ENCODE assay signal across 8 cellular contexts in the genomic region with DNA sequence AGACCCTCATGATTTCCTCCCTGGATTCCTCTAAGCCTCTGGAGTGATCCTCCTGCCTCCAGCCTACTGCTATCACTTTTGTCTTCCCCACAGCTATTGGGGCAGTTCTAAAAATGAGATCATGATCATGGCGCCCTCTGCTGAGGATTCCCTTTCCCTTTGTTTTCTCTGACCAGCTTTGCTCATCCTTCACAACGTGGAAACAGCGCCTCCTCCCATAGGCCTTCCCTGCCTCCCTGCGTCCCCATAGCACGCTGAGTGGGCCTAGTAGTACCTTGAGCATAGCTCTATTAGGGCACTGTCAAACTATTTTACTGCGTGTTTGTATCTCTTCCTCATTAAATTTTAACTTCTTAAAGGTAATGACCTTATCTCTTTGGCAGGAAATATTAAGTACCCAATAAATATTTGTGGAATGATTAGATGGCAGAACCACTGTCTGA.
DNase-seq lines count a peak whose midpoint lies in the region; ATAC-seq, FAIRE-seq and TF ChIP-seq lines count a peak whose summit lies in the region.

No MANE protein-coding gene starts in this region.

- H4K20me1 ChIP-seq in endothelial cell of umbilical vein (replicated peaks; ENCODE audit: control insufficient read depth, extremely low read depth, insufficient read depth, low read length): no peaks in the 10 kb centered on the region

- H3K9me3 ChIP-seq in ES-I3 (ENCODE audit: control insufficient read depth, insufficient read depth, low read length) (no peaks in the 10 kb centered on the region), endothelial cell of umbilical vein (replicated peaks; ENCODE audit: control insufficient read depth, insufficient read depth, low read length) (no peaks in the 10 kb centered on the region)

- peak; percentile 36 to 63 for TF ChIP-seq CTCF in endothelial cell of umbilical vein (IDR thresholded peaks at IDR 0.05; ENCODE audit: extremely low read depth in 1 of 2, insufficient read depth in 1 of 2, low read depth in 1 of 2, low read length in 2 of 2)

- no peak overlapping the region for H3K27ac ChIP-seq in endothelial cell of umbilical vein (ENCODE audit: insufficient read depth, low read depth, low read length)

- dilution Hi-C loops in endothelial cell of umbilical vein (cut with MboI; ENCODE audit: extremely low pct_ligation_motif_present, low sequenced_read_pairs): no loop called here

- H3K9ac ChIP-seq in ES-I3 (ENCODE audit: low read depth, low read length): 0 out of 2 replicates have a peak overlapping the region, but pooled peaks have one; percentile 14
- H3K9ac ChIP-seq in endothelial cell of umbilical vein (replicated peaks; ENCODE audit: extremely low read depth, insufficient read depth, low read length): no peak overlapping the region

- BruUV-seq in endothelial cell of umbilical vein (replicated peaks; lab: Mats Ljungman, UMichigan): no TSS peak

- in situ Hi-C loops in SK-MEL-5 (cut with HindIII; ENCODE audit: low pct_unique_long_range_greater_than_20kb, low sequenced_read_pairs): no loop called here

- no peaks in the 10 kb centered on the region for H3K9me1 ChIP-seq in endothelial cell of umbilical vein (replicated peaks; ENCODE audit: control insufficient read depth, extremely low read depth, insufficient read depth, low read length)

- no peak overlapping the region for H3K4me2 ChIP-seq in endothelial cell of umbilical vein (ENCODE audit: insufficient read depth, low read length)

- FAIRE-seq in H54 (lab: Jason Lieb, UNC) (peak; percentile 97), endothelial cell of umbilical vein (lab: Jason Lieb, UNC) (peak; percentile 92)

- no peaks in the 10 kb centered on the region for H3K36me3 ChIP-seq in ES-I3 (ENCODE audit: insufficient read depth, low read length)
- no peaks in the 10 kb centered on the region for H3K36me3 ChIP-seq in endothelial cell of umbilical vein (ENCODE audit: control insufficient read depth in 2 of 2, extremely low read depth in 1 of 2, insufficient read depth in 2 of 2, low read length in 2 of 2)

- peak overlapping the region; percentile 48 for H2AFZ ChIP-seq in endothelial cell of umbilical vein (ENCODE audit: low read depth, low read length)

- intact Hi-C loops in endothelial cell of umbilical vein (cut with micrococcal nuclease): loop anchor here (1.0 to 10.0 kb wide), 4 partner anchors 317 to 688 kb away; a partner anchor contains a TSS

- peaks cover 1 to 6% of the 10 kb centered on the region in 2 experiments for H3K27me3 ChIP-seq in endothelial cell of umbilical vein (ENCODE audit: control insufficient read depth in 2 of 2, insufficient read depth in 2 of 2, low read length in 2 of 2)

- CTCF ChIA-PET in endothelial cell of umbilical vein (lab: Charles Lee): interaction anchor here (0.6 to 10.0 kb wide), 32 partner anchors 8 to 727 kb away, joined by 3 to 231 read pairs (median 4); no protein-coding TSS in a partner anchor

- DNase-seq in H54 (ENCODE audit: insufficient read length, low spot score) (no peak), NAMALWA (ENCODE audit: low spot score) (peak; percentile 57), SK-MEL-5 (ENCODE audit: low read depth, low spot score) (peak; percentile 98), endothelial cell of umbilical vein (ENCODE audit: low read depth, low spot score) (peak; percentile 74), mucosa of gallbladder (ENCODE audit: low spot score) (peak; percentile 64)

- no peak overlapping the region for H3K4me3 ChIP-seq in endothelial cell of umbilical vein (replicated peaks in 1 of 3; ENCODE audit: insufficient read depth in 1 of 3, low read depth in 1 of 3, low read length in 3 of 3)

- H3K4me1 ChIP-seq in ES-I3 (ENCODE audit: insufficient read depth, low read length): peaks cover 17% of the 10 kb centered on the region
- no peaks in the 10 kb centered on the region for H3K4me1 ChIP-seq in endothelial cell of umbilical vein (ENCODE audit: control insufficient read depth, extremely low read depth, insufficient read depth, low read length)

- POLR2A ChIA-PET in endothelial cell of umbilical vein (lab: Charles Lee): no interaction called here

- ATAC-seq in HG02623 (IDR thresholded peaks at IDR 0.05; ENCODE audit: unreplicated experiment): no peak
- no peak for ATAC-seq in HG02938 (IDR thresholded peaks at IDR 0.05; ENCODE audit: unreplicated experiment)

- no peaks in the 10 kb centered on the region for H3K79me2 ChIP-seq in endothelial cell of umbilical vein (ENCODE audit: control insufficient read depth, insufficient read depth, low read length)

- TF ChIP-seq POLR2A in H54 (IDR thresholded peaks at IDR 0.05; ENCODE audit: low read depth, low read length) (no peak), endothelial cell of umbilical vein (IDR thresholded peaks at IDR 0.05; ENCODE audit: low read depth, low read length) (no peak)

TF ChIP-seq in endothelial cell of umbilical vein, 7 proteins besides CTCF, POLR2A, EP300 and RAD21:
- TF ChIP-seq JUN (IDR thresholded peaks at IDR 0.05; ENCODE audit: borderline replicate concordance, insufficient read depth, insufficient read length, low read depth): no peak
- TF ChIP-seq EZH2 (IDR thresholded peaks at IDR 0.05; ENCODE audit: borderline replicate concordance, low read depth, low read length, severe bottlenecking): no peak
- TF ChIP-seq MYC (IDR thresholded peaks at IDR 0.05; ENCODE audit: low read depth, low read length): no peak
- TF ChIP-seq POLR2AphosphoS5 (IDR thresholded peaks at IDR 0.05; ENCODE audit: insufficient read depth, low read depth, low read length): no peak
- TF ChIP-seq GATA2 (IDR thresholded peaks at IDR 0.05; ENCODE audit: insufficient read depth, insufficient read length, low read depth, low read length): no peak
- TF ChIP-seq, protein P1, sequence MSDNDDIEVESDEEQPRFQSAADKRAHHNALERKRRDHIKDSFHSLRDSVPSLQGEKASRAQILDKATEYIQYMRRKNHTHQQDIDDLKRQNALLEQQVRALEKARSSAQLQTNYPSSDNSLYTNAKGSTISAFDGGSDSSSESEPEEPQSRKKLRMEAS (IDR thresholded peaks at IDR 0.05; ENCODE audit: insufficient read depth, insufficient read length): no peak
- no peak for TF ChIP-seq FOS (IDR thresholded peaks at IDR 0.05; ENCODE audit: borderline replicate concordance, insufficient read depth, low read length)
